In the genomic region with DNA sequence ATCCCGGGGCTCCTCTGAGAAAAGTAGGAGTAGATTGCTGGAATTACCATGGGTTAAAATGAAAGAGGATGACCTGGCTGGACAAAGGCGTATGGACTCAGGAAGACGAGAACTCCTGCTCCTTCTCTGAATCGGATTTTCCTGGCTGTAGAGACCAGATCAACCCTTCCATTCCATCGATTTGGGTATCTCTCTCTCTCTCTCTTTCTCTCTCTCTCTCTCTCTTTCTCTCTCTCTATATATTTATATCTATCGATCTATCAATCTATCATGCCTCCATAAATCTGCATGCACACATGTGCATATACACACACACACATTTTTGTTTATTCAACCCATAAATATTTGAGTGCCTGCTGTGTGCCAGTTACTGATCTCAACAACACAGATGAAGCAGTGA, we compare ENCODE assay signal across 14 cellular contexts.
DNase-seq lines count a peak whose midpoint lies in the region; ATAC-seq and TF ChIP-seq lines count a peak whose summit lies in the region.
"Had no signal": no experiment of that assay in that cellular context is flagged by ENCODE, and none has a peak within 500 bp of the region (broad histone marks: within the 10 kb centered on the region; RNA-seq: fewer than 3 reads in every experiment).

No MANE protein-coding gene starts in this region.

- H3K14ac ChIP-seq in neuronal stem cell (ENCODE audit: low read length): no peak overlapping the region

- no peak overlapping the region for H4K91ac ChIP-seq in neuronal stem cell (ENCODE audit: low read depth, low read length, poor library complexity)

- H3K27me3 ChIP-seq in neuronal stem cell (ENCODE audit: control insufficient read depth in 3 of 3, insufficient read depth in 3 of 3, low read depth in 1 of 3, low read length in 3 of 3): peaks cover 0 to 13% (median 0%) of the 10 kb centered on the region in 3 experiments
- H3K27me3 ChIP-seq: gastroesophageal sphincter had no signal

- peak overlapping the region; percentile 93 for H2AFZ ChIP-seq in neuronal stem cell (ENCODE audit: low read length)

- WGBS in neuronal stem cell (ENCODE audit: extremely low coverage in 2 of 2, insufficient read length in 2 of 2, insufficient replicate concordance in 1 of 2), 2 donors: 100% methylated on average over 1 of the region's 6 CpGs

- H4K8ac ChIP-seq in neuronal stem cell (ENCODE audit: low read depth, low read length): no peak overlapping the region

- H3K4me2 ChIP-seq in neuronal stem cell (ENCODE audit: insufficient read depth, low read length, poor library complexity, severe bottlenecking): no peak overlapping the region

- H3K27ac ChIP-seq in coronary artery (no peak overlapping the region), neuronal stem cell (replicated peaks; ENCODE audit: low read length) (no peak overlapping the region)
- H3K27ac ChIP-seq: transverse colon had no signal

- no peaks in the 10 kb centered on the region for H3K9me3 Mint-ChIP-seq in stimulated activated naive CD8-positive, alpha-beta T cell treated with anti-CD3 and anti-CD28 coated beads, Interleukin-15, amount 100 ng/mL, for 72 hours
- H3K9me3 Mint-ChIP-seq: activated CD4-positive, alpha-beta memory T cell treated with anti-CD3 and anti-CD28 coated beads, Interleukin-2, amount 10 ng/mL, durations not matched to agents 7 days and 5 days; CD8-positive, alpha-beta memory T cell; IgD-negative memory B cell had no signal

- H3K4me1 ChIP-seq in neuronal stem cell (ENCODE audit: control insufficient read depth in 2 of 2, insufficient read depth in 1 of 2, low read depth in 1 of 2, low read length in 2 of 2): peaks cover 1 to 3% of the 10 kb centered on the region in 2 donors

- H3K27me3 Mint-ChIP-seq in stimulated activated naive CD8-positive, alpha-beta T cell treated with anti-CD3 and anti-CD28 coated beads, Interleukin-15, amount 100 ng/mL, for 72 hours: peaks cover 15% of the 10 kb centered on the region

- H3K4ac ChIP-seq in neuronal stem cell (ENCODE audit: low read length): no peak overlapping the region

- H2BK12ac ChIP-seq in neuronal stem cell (ENCODE audit: low read length): no peak overlapping the region

- H3K36me3 ChIP-seq in neuronal stem cell (replicated peaks in 1 of 2; ENCODE audit: control insufficient read depth in 2 of 2, insufficient read depth in 2 of 2, low read length in 2 of 2): no peaks in the 10 kb centered on the region
- H3K36me3 ChIP-seq: gastroesophageal sphincter, transverse colon had no signal

- H3K4me3 ChIP-seq in coronary artery (peak overlapping the region; percentile 64), neuronal stem cell (ENCODE audit: low read length in 2 of 2) (no peak overlapping the region)

- intact Hi-C loops in posterior cingulate gyrus (cut with DNase I): loop anchor here (5.0 kb wide), 1 partner anchor 174 kb away; no protein-coding TSS in a partner anchor

- no peak overlapping the region for H2BK15ac ChIP-seq in neuronal stem cell (ENCODE audit: low read length)

- no peaks in the 10 kb centered on the region for H3K9me3 ChIP-seq in neuronal stem cell (replicated peaks in 1 of 2; ENCODE audit: control insufficient read depth in 2 of 2, insufficient read depth in 1 of 2, low read depth in 1 of 2, low read length in 2 of 2)
- H3K9me3 ChIP-seq: gastroesophageal sphincter, transverse colon had no signal

- H2BK120ac ChIP-seq in neuronal stem cell (ENCODE audit: low read depth, low read length): no peak overlapping the region

- no peaks in the 10 kb centered on the region for H3K79me1 ChIP-seq in neuronal stem cell (ENCODE audit: low read depth, low read length)

- peak overlapping the region in 1 of 2 donors; percentile 51 for H3K4me3 Mint-ChIP-seq in stimulated activated naive CD8-positive, alpha-beta T cell treated with anti-CD3 and anti-CD28 coated beads, Interleukin-15, amount 100 ng/mL, for 72 hours

- no peak overlapping the region for H3K9ac ChIP-seq in neuronal stem cell (ENCODE audit: low read depth, low read length, poor library complexity)

- no peak for ATAC-seq in HG02571 (IDR thresholded peaks at IDR 0.05; ENCODE audit: unreplicated experiment)
- no peak for ATAC-seq in stimulated activated naive CD8-positive, alpha-beta T cell treated with anti-CD3 and anti-CD28 coated beads, Interleukin-15, amount 100 ng/mL, for 72 hours

- DNase-seq in ELR (ENCODE audit: low read depth): peak; percentile 34
- peak; percentile 23 for DNase-seq in NCI-H146 treated with DMSO at 0.1 percent for 48 hours (lab: John Stamatoyannopoulos, UW; ENCODE audit: unreplicated experiment)
- DNase-seq in coronary artery (ENCODE audit: low spot score): no peak
- DNase-seq in neuronal stem cell (ENCODE audit: low spot score): no peak
- DNase-seq in activated CD8-positive, alpha-beta memory T cell treated with anti-CD3 and anti-CD28 coated beads, Interleukin-2, amount 50 U/mL, for 48 hours: no peak
- no peak for DNase-seq in stimulated activated naive CD8-positive, alpha-beta T cell treated with anti-CD3 and anti-CD28 coated beads, Interleukin-15, amount 100 ng/mL, for 72 hours
- DNase-seq in posterior cingulate gyrus: no peak
- DNase-seq: islet precursor cell, transverse colon had no signal

- no peak overlapping the region for H3K23ac ChIP-seq in neuronal stem cell (ENCODE audit: low read depth, low read length, poor library complexity)

- H3K4me1 Mint-ChIP-seq in stimulated activated naive CD8-positive, alpha-beta T cell treated with anti-CD3 and anti-CD28 coated beads, Interleukin-15, amount 100 ng/mL, for 72 hours: peaks cover 22% of the 10 kb centered on the region

- H3K27ac Mint-ChIP-seq in stimulated activated naive CD8-positive, alpha-beta T cell treated with anti-CD3 and anti-CD28 coated beads, Interleukin-15, amount 100 ng/mL, for 72 hours: no peak overlapping the region
- H3K27ac Mint-ChIP-seq: IgD-negative memory B cell had no signal

- no peak for TF ChIP-seq CTCF in coronary artery (IDR thresholded peaks at IDR 0.05)

- H2BK5ac ChIP-seq in neuronal stem cell (ENCODE audit: low read length): no peak overlapping the region

- no peak overlapping the region for H2AK5ac ChIP-seq in neuronal stem cell (ENCODE audit: low read depth, low read length)

- no peak overlapping the region for H3K18ac ChIP-seq in neuronal stem cell (ENCODE audit: low read length)

Comparison
In these comparisons a context has a peak if more than half of its experiments do, and no peak if none do; other contexts are left out.
1. DNase-seq: peak in ELR (single experiment) and NCI-H146 treated with DMSO at 0.1 percent for 48 hours (single experiment); none in coronary artery (single experiment), neuronal stem cell (single experiment), activated CD8-positive, alpha-beta memory T cell treated with anti-CD3 and anti-CD28 coated beads, Interleukin-2, amount 50 U/mL, for 48 hours (single experiment), stimulated activated naive CD8-positive, alpha-beta T cell treated with anti-CD3 and anti-CD28 coated beads, Interleukin-15, amount 100 ng/mL, for 72 hours (0 of 2) and posterior cingulate gyrus (0 of 10).